8 cellular contexts compared by ENCODE assay signal in genomic region chr2:72946466-72946865, GRCh38. TPM values are rescaled to one million over a fixed set of nuclear protein-coding genes. Genes with fewer than 3 reads are reported as not detected.
"Had no signal": no experiment of that assay in that cellular context is flagged by ENCODE, and none has a peak within 500 bp of the region (broad histone marks: within the 10 kb centered on the region; RNA-seq: fewer than 3 reads in every experiment).

No MANE protein-coding gene starts in this region.

- FAIRE-seq: H54, HTR-8/SVneo, K562 had no signal

- H3K27ac ChIP-seq: GM23248 had no signal

- DNase-seq: GM23248, GOT3, HCEC 1CT, IMR-90, KG1 had no signal

- H2AFZ ChIP-seq: GM23248 had no signal

- H3K4me3 ChIP-seq: GM23248, K562 had no signal

- ATAC-seq: K562 had no signal

- H3K9ac ChIP-seq: GM23248 had no signal

RNA-seq across cellular contexts. Expression of gene EMX1, which starts 29.1 kb away (rescaled TPM):
- total RNA-seq: GM23248, IMR-90 had no signal
- polyA plus RNA-seq: GM23248, IMR-90 had no signal
